ENCODE assay signal across 11 cellular contexts in the genomic region with DNA sequence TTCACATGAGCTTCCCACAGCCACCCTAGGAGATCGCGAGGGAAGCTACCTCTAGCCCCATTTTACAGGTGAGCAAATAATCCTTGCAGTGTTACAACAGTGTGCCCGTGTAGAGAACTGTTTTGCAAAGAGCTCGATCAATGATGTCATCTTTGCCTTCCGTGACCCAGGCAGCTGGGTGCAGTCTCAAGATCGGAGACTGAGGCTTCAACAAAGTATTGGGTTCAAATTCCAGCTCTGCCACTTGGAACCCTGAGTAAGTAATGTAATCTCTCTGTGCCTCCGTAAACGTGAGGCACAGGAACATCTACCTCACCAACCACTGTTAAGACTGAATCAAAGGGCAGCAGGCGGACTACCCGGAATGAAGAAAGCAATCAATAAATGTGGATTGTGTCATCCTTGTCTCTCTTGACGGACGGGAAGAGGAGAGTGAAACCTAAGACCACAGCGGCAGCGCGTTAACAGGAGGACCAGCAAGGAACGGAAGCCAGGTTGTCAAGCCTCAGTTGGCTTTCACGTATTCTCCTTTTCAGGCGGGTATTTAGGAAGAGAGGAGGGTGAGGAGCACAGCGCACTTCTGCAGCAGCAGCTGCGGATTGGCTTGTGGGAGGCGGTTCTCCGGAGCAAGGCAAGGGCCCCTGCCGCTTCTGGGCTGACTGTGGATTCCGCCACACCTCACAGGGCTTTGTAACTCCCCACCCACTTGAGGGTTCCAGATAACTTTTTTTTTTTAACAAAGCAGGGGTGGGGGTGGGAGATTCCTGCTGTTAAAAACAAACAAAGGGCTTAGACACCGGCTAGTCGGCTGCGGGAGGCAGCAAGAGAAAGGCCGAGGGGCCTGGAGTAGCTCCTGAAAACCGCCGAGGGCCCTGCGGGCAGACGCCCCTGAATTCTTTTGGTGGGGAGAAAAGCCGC. TPM values are rescaled to one million over a fixed set of nuclear protein-coding genes. Genes with fewer than 3 reads are reported as not detected.
A peak's percentile ranks its signal among the peaks of the same experiment; 100 is the strongest.
DNase-seq lines count a peak whose midpoint lies in the region; ATAC-seq and FAIRE-seq lines count a peak whose summit lies in the region.
"Had no signal": no experiment of that assay in that cellular context is flagged by ENCODE, and none has a peak within 500 bp of the region (broad histone marks: within the 10 kb centered on the region; RNA-seq: fewer than 3 reads in every experiment).

No MANE protein-coding gene starts in this region.

- H3K9ac ChIP-seq in subcutaneous abdominal adipose tissue (ENCODE audit: low read length in 5 of 5) = peak overlapping the region in 3 of 5 donors; percentile 79 to 81 (median 81)

- H3K4me3 Mint-ChIP-seq in activated CD4-positive, alpha-beta T cell treated with anti-CD3 and anti-CD28 coated beads, Interleukin-2, amount 10 ng/mL, durations not matched to agents 24 days and 14 days = peak overlapping the region; percentile 71
- H3K4me3 Mint-ChIP-seq in activated T-helper 17 cell treated with anti-CD3 and anti-CD28 coated beads, Interleukin-2, amount 50 U/mL, for 72 hours = peak overlapping the region; percentile 58

- peak overlapping the region; percentile 84 for H3K27ac ChIP-seq in subcutaneous abdominal adipose tissue (ENCODE audit: low read depth, low read length)
- H3K27ac ChIP-seq: C4-2B, neutrophil had no signal

- peak overlapping the region; percentile 73 for H3K27ac Mint-ChIP-seq in activated CD4-positive, alpha-beta T cell treated with anti-CD3 and anti-CD28 coated beads, Interleukin-2, amount 10 ng/mL, durations not matched to agents 24 days and 14 days
- peak overlapping the region; percentile 5 for H3K27ac Mint-ChIP-seq in activated T-helper 17 cell treated with anti-CD3 and anti-CD28 coated beads, Interleukin-2, amount 50 U/mL, for 72 hours

- peaks cover 44% of the 10 kb centered on the region for H3K4me1 Mint-ChIP-seq in activated CD4-positive, alpha-beta T cell treated with anti-CD3 and anti-CD28 coated beads, Interleukin-2, amount 10 ng/mL, durations not matched to agents 24 days and 14 days
- H3K4me1 Mint-ChIP-seq in activated T-helper 17 cell treated with anti-CD3 and anti-CD28 coated beads, Interleukin-2, amount 50 U/mL, for 72 hours = peaks cover 23% of the 10 kb centered on the region

- no peak for FAIRE-seq in GM19239 (lab: Jason Lieb, UNC)

- no peaks in the 10 kb centered on the region for H3K9me3 Mint-ChIP-seq in activated CD4-positive, alpha-beta T cell treated with anti-CD3 and anti-CD28 coated beads, Interleukin-2, amount 10 ng/mL, durations not matched to agents 24 days and 14 days
- H3K9me3 Mint-ChIP-seq in activated T-helper 17 cell treated with anti-CD3 and anti-CD28 coated beads, Interleukin-2, amount 50 U/mL, for 72 hours = no peaks in the 10 kb centered on the region

- no peaks in the 10 kb centered on the region for H3K36me3 ChIP-seq in subcutaneous abdominal adipose tissue (ENCODE audit: control insufficient read depth in 5 of 5, insufficient read depth in 5 of 5, low read length in 5 of 5)
- H3K36me3 ChIP-seq: neutrophil had no signal

- H3K4me1 ChIP-seq in subcutaneous abdominal adipose tissue (ENCODE audit: control insufficient read depth in 5 of 5, insufficient read depth in 5 of 5, low read length in 5 of 5) = peaks cover 1 to 51% (median 40%) of the 10 kb centered on the region in 5 donors

- no peak for ATAC-seq in activated T-helper 17 cell treated with anti-CD3 and anti-CD28 coated beads, Interleukin-2, amount 50 U/mL, for 72 hours (replicated peaks)
- ATAC-seq in HG03432 (IDR thresholded peaks at IDR 0.05; ENCODE audit: unreplicated experiment) = no peak

- peaks cover 17% of the 10 kb centered on the region for H3K27me3 Mint-ChIP-seq in activated CD4-positive, alpha-beta T cell treated with anti-CD3 and anti-CD28 coated beads, Interleukin-2, amount 10 ng/mL, durations not matched to agents 24 days and 14 days
- no peaks in the 10 kb centered on the region for H3K27me3 Mint-ChIP-seq in activated T-helper 17 cell treated with anti-CD3 and anti-CD28 coated beads, Interleukin-2, amount 50 U/mL, for 72 hours

- intact Hi-C loops in activated CD4-positive, alpha-beta T cell treated with anti-CD3 and anti-CD28 coated beads, Interleukin-2, amount 10 ng/mL, durations not matched to agents 24 days and 14 days (cut with micrococcal nuclease) = no loop called here

- peak overlapping the region; percentile 48 to 93 (median 58) for H3K4me3 ChIP-seq in subcutaneous abdominal adipose tissue (ENCODE audit: low read depth in 1 of 5, low read length in 5 of 5)

- peak; percentile 80 for DNase-seq in activated CD4-positive, alpha-beta T cell treated with anti-CD3 and anti-CD28 coated beads, Interleukin-2, amount 10 ng/mL, durations not matched to agents 24 days and 14 days
- DNase-seq in activated CD4-positive, alpha-beta T cell treated with anti-CD3 and anti-CD28 coated beads for 1 hour = no peak
- DNase-seq in iris pigment epithelial cell (ENCODE audit: low read depth) (peak; percentile 89), superior temporal gyrus (ENCODE audit: extremely low spot score) (no peak), GM19239 (ENCODE audit: insufficient read length, low spot score) (no peak)

- H3K27me3 ChIP-seq in subcutaneous abdominal adipose tissue (ENCODE audit: control insufficient read depth in 5 of 5, insufficient read depth in 4 of 5, low read length in 5 of 5) = no peaks in the 10 kb centered on the region
- H3K27me3 ChIP-seq: SJSA1 had no signal

- H3K9me3 ChIP-seq in subcutaneous abdominal adipose tissue (ENCODE audit: control insufficient read depth in 5 of 5, low read length in 5 of 5) = no peaks in the 10 kb centered on the region
- H3K9me3 ChIP-seq: neutrophil, SJSA1 had no signal

- peaks cover 14% of the 10 kb centered on the region for H3K36me3 Mint-ChIP-seq in activated CD4-positive, alpha-beta T cell treated with anti-CD3 and anti-CD28 coated beads, Interleukin-2, amount 10 ng/mL, durations not matched to agents 24 days and 14 days (ENCODE audit: low read depth)
- peaks cover 21% of the 10 kb centered on the region for H3K36me3 Mint-ChIP-seq in activated T-helper 17 cell treated with anti-CD3 and anti-CD28 coated beads, Interleukin-2, amount 50 U/mL, for 72 hours (ENCODE audit: low read depth)

RNA-seq across cellular contexts. Expression of gene SMAD3, which starts 1.5 kb away (rescaled TPM):
- 59.9 and 61.6 TPM in 2 replicates for total RNA-seq in activated CD4-positive, alpha-beta T cell treated with anti-CD3 and anti-CD28 coated beads, Interleukin-2, amount 10 ng/mL, durations not matched to agents 24 days and 14 days
- 10 to 100 TPM; 57.0 to 94.9 TPM for total RNA-seq in activated T-helper 17 cell treated with anti-CD3 and anti-CD28 coated beads, Interleukin-2, amount 50 U/mL, for 72 hours

Comparison
In these comparisons a context has a peak if more than half of its experiments do, and no peak if none do; other contexts are left out.
1. DNase-seq: peak in activated CD4-positive, alpha-beta T cell treated with anti-CD3 and anti-CD28 coated beads, Interleukin-2, amount 10 ng/mL, durations not matched to agents 24 days and 14 days (single experiment) and iris pigment epithelial cell (single experiment); none in activated CD4-positive, alpha-beta T cell treated with anti-CD3 and anti-CD28 coated beads for 1 hour (single experiment), superior temporal gyrus (single experiment) and GM19239 (single experiment).